1 cellular context compared by ENCODE assay signal in the genomic region with DNA sequence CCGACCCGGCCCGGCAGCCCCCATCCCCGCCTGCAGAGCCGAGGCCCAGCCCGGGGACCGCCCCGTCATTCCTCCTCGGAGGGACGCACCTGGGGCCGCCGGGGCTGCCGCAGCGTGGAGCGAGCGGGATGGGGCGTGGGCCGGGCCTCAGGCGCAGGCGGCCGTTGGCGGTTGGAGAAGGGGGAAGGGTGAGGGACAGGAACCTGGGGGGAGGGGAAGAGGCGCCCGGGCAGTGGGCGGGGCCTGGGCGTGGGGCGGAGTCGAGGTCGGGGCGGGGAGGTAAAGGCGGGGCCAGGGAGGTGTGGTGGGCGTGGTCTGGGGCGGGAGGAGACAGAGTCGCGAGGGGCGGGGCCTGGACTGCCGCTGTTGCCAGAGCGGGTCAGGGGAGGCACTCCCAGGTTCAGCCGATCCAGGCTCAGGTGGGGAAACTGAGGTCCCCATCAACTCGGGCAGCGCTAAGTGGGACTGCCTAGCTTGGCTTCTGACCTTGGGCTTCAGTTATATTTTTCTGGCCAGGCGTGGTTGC.
A peak's percentile ranks its signal among the peaks of the same experiment; 100 is the strongest.
TF ChIP-seq lines count a peak whose summit lies in the region.

A gene with protein sequence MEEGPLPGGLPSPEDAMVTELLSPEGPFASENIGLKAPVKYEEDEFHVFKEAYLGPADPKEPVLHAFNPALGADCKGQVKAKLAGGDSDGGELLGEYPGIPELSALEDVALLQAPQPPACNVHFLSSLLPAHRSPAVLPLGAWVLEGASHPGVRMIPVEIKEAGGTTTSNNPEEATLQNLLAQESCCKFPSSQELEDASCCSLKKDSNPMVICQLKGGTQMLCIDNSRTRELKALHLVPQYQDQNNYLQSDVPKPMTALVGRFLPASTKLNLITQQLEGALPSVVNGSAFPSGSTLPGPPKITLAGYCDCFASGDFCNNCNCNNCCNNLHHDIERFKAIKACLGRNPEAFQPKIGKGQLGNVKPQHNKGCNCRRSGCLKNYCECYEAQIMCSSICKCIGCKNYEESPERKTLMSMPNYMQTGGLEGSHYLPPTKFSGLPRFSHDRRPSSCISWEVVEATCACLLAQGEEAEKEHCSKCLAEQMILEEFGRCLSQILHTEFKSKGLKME (minus strand): TSS at position 190 of the 526 bp plus-strand sequence. CDS start 860 bp downstream, outside the sequence.

TF ChIP-seq in HEK293, 187 proteins besides CTCF, POLR2A, EP300 and RAD21 (continued from another document and continues in another):
- TF ChIP-seq ZNF544 (tag by site-specific recombination; IDR thresholded peaks at IDR 0.05) (no peak), ZNF629 (tag by site-specific recombination; IDR thresholded peaks at IDR 0.05) (no peak), AEBP2 (tag by site-specific recombination; IDR thresholded peaks at IDR 0.05; ENCODE audit: borderline replicate concordance) (no peak), RBAK (tag by site-specific recombination; IDR thresholded peaks at IDR 0.05) (no peak), ZXDB (tag by site-specific recombination; IDR thresholded peaks at IDR 0.05) (0 out of 2 replicates have a peak, but pooled peaks have one; percentile 16), HOXA7 (CRISPR knock-in tag; IDR thresholded peaks at IDR 0.05; ENCODE audit: borderline replicate concordance) (no peak), IKZF3 (tag by site-specific recombination; IDR thresholded peaks at IDR 0.05) (peak; percentile 64; the same call in 1 of the 2 replicates), ZNF211 (tag by site-specific recombination; IDR thresholded peaks at IDR 0.05; ENCODE audit: low read depth) (no peak), ZNF426 (tag by site-specific recombination; IDR thresholded peaks at IDR 0.05) (no peak), ZNF416 (tag by site-specific recombination; IDR thresholded peaks at IDR 0.05) (no peak), ZNF555 (tag by site-specific recombination; conservative IDR thresholded peaks at IDR 0.05) (no peak), ZSCAN30 (tag by site-specific recombination; IDR thresholded peaks at IDR 0.05) (no peak), ZBTB49 (tag by site-specific recombination; IDR thresholded peaks at IDR 0.05; ENCODE audit: low read depth) (no peak), ZNF341 (tag by site-specific recombination; IDR thresholded peaks at IDR 0.05; ENCODE audit: low read depth) (peak; percentile 57; the same call in 1 of the 2 replicates), ZNF280C (tag by site-specific recombination; IDR thresholded peaks at IDR 0.05) (no peak), ZNF692 (tag by site-specific recombination; IDR thresholded peaks at IDR 0.05) (no peak), ZIC2 (tag by site-specific recombination; IDR thresholded peaks at IDR 0.05) (peak; percentile 50), HOXD13 (CRISPR knock-in tag; IDR thresholded peaks at IDR 0.05; ENCODE audit: borderline replicate concordance) (no peak), YY1 (tag by site-specific recombination; IDR thresholded peaks at IDR 0.05) (no peak), GLIS1 (tag by site-specific recombination; IDR thresholded peaks at IDR 0.05) (0 out of 2 replicates have a peak, but pooled peaks have one; percentile 14), ZNF791 (tag by site-specific recombination; IDR thresholded peaks at IDR 0.05) (no peak), ZNF549 (tag by site-specific recombination; IDR thresholded peaks at IDR 0.05) (no peak), ZNF610 (tag by site-specific recombination; IDR thresholded peaks at IDR 0.05; ENCODE audit: borderline replicate concordance) (no peak), EGR2 (tag by site-specific recombination; IDR thresholded peaks at IDR 0.05; ENCODE audit: low read depth) (peak; percentile 83), KLF10 (tag by site-specific recombination; IDR thresholded peaks at IDR 0.05) (peak; percentile 50; the same call in 1 of the 2 replicates), ZSCAN16 (tag by site-specific recombination; IDR thresholded peaks at IDR 0.05) (no peak), ZNF701 (tag by site-specific recombination; IDR thresholded peaks at IDR 0.05) (no peak), ZNF658 (tag by site-specific recombination; IDR thresholded peaks at IDR 0.05) (no peak), ELK4 (IDR thresholded peaks at IDR 0.05; ENCODE audit: borderline replicate concordance, low read depth, low read length) (no peak)
- TF ChIP-seq, protein P1, sequence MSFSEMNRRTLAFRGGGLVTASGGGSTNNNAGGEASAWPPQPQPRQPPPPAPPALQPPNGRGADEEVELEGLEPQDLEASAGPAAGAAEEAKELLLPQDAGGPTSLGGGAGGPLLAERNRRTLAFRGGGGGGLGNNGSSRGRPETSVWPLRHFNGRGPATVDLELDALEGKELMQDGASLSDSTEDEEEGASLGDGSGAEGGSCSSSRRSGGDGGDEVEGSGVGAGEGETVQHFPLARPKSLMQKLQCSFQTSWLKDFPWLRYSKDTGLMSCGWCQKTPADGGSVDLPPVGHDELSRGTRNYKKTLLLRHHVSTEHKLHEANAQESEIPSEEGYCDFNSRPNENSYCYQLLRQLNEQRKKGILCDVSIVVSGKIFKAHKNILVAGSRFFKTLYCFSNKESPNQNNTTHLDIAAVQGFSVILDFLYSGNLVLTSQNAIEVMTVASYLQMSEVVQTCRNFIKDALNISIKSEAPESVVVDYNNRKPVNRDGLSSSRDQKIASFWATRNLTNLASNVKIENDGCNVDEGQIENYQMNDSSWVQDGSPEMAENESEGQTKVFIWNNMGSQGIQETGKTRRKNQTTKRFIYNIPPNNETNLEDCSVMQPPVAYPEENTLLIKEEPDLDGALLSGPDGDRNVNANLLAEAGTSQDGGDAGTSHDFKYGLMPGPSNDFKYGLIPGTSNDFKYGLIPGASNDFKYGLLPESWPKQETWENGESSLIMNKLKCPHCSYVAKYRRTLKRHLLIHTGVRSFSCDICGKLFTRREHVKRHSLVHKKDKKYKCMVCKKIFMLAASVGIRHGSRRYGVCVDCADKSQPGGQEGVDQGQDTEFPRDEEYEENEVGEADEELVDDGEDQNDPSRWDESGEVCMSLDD (tag by site-specific recombination; IDR thresholded peaks at IDR 0.05) = no peak
- TF ChIP-seq, protein P2, sequence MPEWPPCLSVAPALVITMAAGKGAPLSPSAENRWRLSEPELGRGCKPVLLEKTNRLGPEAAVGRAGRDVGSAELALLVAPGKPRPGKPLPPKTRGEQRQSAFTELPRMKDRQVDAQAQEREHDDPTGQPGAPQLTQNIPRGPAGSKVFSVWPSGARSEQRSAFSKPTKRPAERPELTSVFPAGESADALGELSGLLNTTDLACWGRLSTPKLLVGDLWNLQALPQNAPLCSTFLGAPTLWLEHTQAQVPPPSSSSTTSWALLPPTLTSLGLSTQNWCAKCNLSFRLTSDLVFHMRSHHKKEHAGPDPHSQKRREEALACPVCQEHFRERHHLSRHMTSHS (tag by site-specific recombination; IDR thresholded peaks at IDR 0.05) = no peak
- TF ChIP-seq, protein P3, sequence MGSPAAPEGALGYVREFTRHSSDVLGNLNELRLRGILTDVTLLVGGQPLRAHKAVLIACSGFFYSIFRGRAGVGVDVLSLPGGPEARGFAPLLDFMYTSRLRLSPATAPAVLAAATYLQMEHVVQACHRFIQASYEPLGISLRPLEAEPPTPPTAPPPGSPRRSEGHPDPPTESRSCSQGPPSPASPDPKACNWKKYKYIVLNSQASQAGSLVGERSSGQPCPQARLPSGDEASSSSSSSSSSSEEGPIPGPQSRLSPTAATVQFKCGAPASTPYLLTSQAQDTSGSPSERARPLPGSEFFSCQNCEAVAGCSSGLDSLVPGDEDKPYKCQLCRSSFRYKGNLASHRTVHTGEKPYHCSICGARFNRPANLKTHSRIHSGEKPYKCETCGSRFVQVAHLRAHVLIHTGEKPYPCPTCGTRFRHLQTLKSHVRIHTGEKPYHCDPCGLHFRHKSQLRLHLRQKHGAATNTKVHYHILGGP (tag by site-specific recombination; IDR thresholded peaks at IDR 0.05) = no peak
